Comparison of ENCODE assay signal across 17 cellular contexts in genomic region chr6:158603261-158604047, GRCh38.
"Had no signal": no experiment of that assay in that cellular context is flagged by ENCODE, and none has a peak within 500 bp of the region (broad histone marks: within the 10 kb centered on the region; RNA-seq: fewer than 3 reads in every experiment).

No MANE protein-coding gene starts in this region.

- H2AFZ ChIP-seq: parathyroid adenoma had no signal

- H3K27me3 ChIP-seq: ascending aorta, colonic mucosa, gastrocnemius medialis, tibial nerve had no signal

- H3K9me3 ChIP-seq: ascending aorta, colonic mucosa, gastrocnemius medialis, tibial nerve had no signal

- H3K27ac ChIP-seq: ascending aorta, colonic mucosa, gastrocnemius medialis, parathyroid adenoma, skin epidermis, tibial nerve, WERI-Rb-1 had no signal

- H3K4me1 Mint-ChIP-seq: activated CD4-positive, alpha-beta T cell treated with anti-CD3 and anti-CD28 coated beads for 36 hours had no signal

- H3K36me3 ChIP-seq: colonic mucosa had no signal

- H3K4me3 ChIP-seq: ascending aorta, colonic mucosa, gastrocnemius medialis, skin epidermis, tibial nerve had no signal

- H3K27me3 Mint-ChIP-seq: activated CD4-positive, alpha-beta T cell treated with anti-CD3 and anti-CD28 coated beads for 36 hours had no signal

- H3K9ac ChIP-seq: parathyroid adenoma had no signal

- H3K4me3 Mint-ChIP-seq: activated CD4-positive, alpha-beta T cell treated with anti-CD3 and anti-CD28 coated beads for 36 hours had no signal

- H3K4me1 ChIP-seq: colonic mucosa, gastrocnemius medialis, parathyroid adenoma, tibial nerve had no signal

- DNase-seq: activated CD4-positive, alpha-beta T cell treated with anti-CD3 and anti-CD28 coated beads for 36 hours; activated CD8-positive, alpha-beta memory T cell treated with anti-CD3 and anti-CD28 coated beads for 24 hours; activated effector memory CD4-positive, alpha-beta T cell treated with anti-CD3 and anti-CD28 coated beads, Interleukin-2, amount 50 U/mL, for 16 hours; activated T-cell treated with anti-CD3 and anti-CD28 coated beads for 4 hours; colonic mucosa; effector CD4-positive, alpha-beta T cell; gastrocnemius medialis; kidney; left ventricle myocardium superior; mesendoderm; SIG-M5; T1000; WERI-Rb-1 had no signal
